ENCODE assay signal across 13 cellular contexts in the genomic region with DNA sequence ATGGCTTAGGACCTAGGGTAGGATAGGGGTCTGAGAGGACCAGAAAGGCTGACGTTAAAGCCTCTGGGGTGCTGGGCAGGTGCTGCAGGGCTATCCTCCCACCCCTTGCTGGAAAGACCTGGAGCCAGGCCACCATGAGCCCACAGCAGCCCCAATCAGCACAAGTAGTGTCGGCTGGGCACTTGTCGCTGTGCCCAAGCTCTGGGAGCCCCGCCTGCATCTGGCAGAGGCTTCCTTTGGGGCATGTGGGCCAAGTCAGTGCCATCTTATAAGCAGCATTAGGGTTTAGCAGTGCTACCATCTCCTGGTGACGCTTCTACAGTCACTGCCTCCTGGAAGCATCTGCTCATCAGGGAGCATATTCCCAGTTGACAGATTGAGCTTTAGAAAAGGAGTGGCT. TPM values are rescaled to one million over a fixed set of nuclear protein-coding genes. Genes with fewer than 3 reads are reported as not detected.
DNase-seq lines count a peak whose midpoint lies in the region; ATAC-seq lines count a peak whose summit lies in the region.
"Had no signal": no experiment of that assay in that cellular context is flagged by ENCODE, and none has a peak within 500 bp of the region (broad histone marks: within the 10 kb centered on the region; RNA-seq: fewer than 3 reads in every experiment).

No MANE protein-coding gene starts in this region.

- ATAC-seq in left ventricle myocardium superior (peak; percentile 73), GM19397 (IDR thresholded peaks at IDR 0.05; ENCODE audit: unreplicated experiment) (no peak)
- ATAC-seq: A549, GM12878 had no signal

- DNase-seq in activated CD8-positive, alpha-beta memory T cell treated with anti-CD3 and anti-CD28 coated beads for 24 hours = peak; percentile 51
- DNase-seq in activated CD8-positive, alpha-beta memory T cell treated with anti-CD3 and anti-CD28 coated beads, Interleukin-2, amount 50 U/mL, for 4 hours = no peak
- DNase-seq in caudate nucleus (lab: John Stamatoyannopoulos, UW) (no peak), left ventricle myocardium superior (peak; percentile 71), COR-L47 (lab: John Stamatoyannopoulos, UW) (no peak), cerebellar cortex (ENCODE audit: low spot score) (no peak)
- DNase-seq in stimulated activated CD8-positive, alpha-beta memory T cell treated with anti-CD3 and anti-CD28 coated beads, Interleukin-4, amount 100 ng/mL, for 48 hours = peak; percentile 19
- DNase-seq: DMS79, NCI-H146, NCI-H774 had no signal

- H3K27ac ChIP-seq in caudate nucleus (ENCODE audit: low read depth, low read length) = peak overlapping the region; percentile 11
- H3K27ac ChIP-seq: A549 had no signal

- intact Hi-C loops in left ventricle myocardium superior (cut with micrococcal nuclease) = no loop called here

RNA-seq across cellular contexts. Expression of a gene that starts 31.3 kb away (rescaled TPM):
- total RNA-seq in left ventricle myocardium superior = 17.9 TPM

Comparison
In these comparisons a context has a peak if more than half of its experiments do, and no peak if none do; other contexts are left out.
1. DNase-seq: peak in activated CD8-positive, alpha-beta memory T cell treated with anti-CD3 and anti-CD28 coated beads for 24 hours (single experiment), left ventricle myocardium superior (single experiment) and stimulated activated CD8-positive, alpha-beta memory T cell treated with anti-CD3 and anti-CD28 coated beads, Interleukin-4, amount 100 ng/mL, for 48 hours (single experiment); none in activated CD8-positive, alpha-beta memory T cell treated with anti-CD3 and anti-CD28 coated beads, Interleukin-2, amount 50 U/mL, for 4 hours (single experiment), caudate nucleus (0 of 61), COR-L47 (single experiment) and cerebellar cortex (single experiment).